Comparison of ENCODE assay signal across 32 cellular contexts in the genomic region with DNA sequence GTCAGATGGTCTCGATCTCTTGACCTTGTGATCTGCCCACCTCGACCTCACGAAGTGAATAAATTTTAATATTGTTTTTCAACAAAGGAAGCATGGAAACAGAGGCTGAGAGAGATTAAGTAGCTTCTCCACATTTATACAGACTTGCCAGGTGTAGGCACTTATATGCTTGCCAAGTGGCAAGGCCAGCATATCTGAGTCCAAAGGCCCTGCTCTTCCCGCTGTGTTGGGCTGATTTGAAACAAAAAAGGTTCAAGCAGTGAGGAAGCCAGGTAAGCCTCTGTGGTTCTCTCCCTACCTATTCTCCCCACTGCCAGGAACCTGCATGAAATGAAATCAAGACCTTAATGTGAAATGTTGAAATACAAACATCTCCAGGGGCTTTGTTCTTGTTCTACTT. TPM values are rescaled to one million over a fixed set of nuclear protein-coding genes. Genes with fewer than 3 reads are reported as not detected.
"Had no signal": no experiment of that assay in that cellular context is flagged by ENCODE, and none has a peak within 500 bp of the region (broad histone marks: within the 10 kb centered on the region; RNA-seq: fewer than 3 reads in every experiment).

No MANE protein-coding gene starts in this region.

- H3K4me3 Mint-ChIP-seq: activated CD4-positive, alpha-beta memory T cell treated with anti-CD3 and anti-CD28 coated beads, Interleukin-2, amount 10 ng/mL, durations not matched to agents 7 days and 5 days; activated CD4-positive, alpha-beta T cell treated with anti-CD3 and anti-CD28 coated beads, Interleukin-2, amount 10 ng/mL, durations not matched to agents 7 days and 5 days; activated CD8-positive, alpha-beta memory T cell treated with anti-CD3 and anti-CD28 coated beads, Interleukin-2, amount 10 ng/mL, durations not matched to agents 7 days and 5 days; activated naive CD4-positive, alpha-beta T cell treated with anti-CD3 and anti-CD28 coated beads, Interleukin-2, amount 10 ng/mL, durations not matched to agents 7 days and 5 days; activated naive CD8-positive, alpha-beta T cell treated with anti-CD3 and anti-CD28 coated beads, Interleukin-2, amount 10 ng/mL, durations not matched to agents 7 days and 5 days; activated T-cell treated with anti-CD3 and anti-CD28 coated beads, Interleukin-2, amount 50 U/mL, for 24 hours; activated T-cell treated with anti-CD3 and anti-CD28 coated beads, Interleukin-2, amount 50 U/mL, for 72 hours; brain; central memory CD8-positive, alpha-beta T cell; effector memory CD8-positive, alpha-beta T cell had no signal

- H3K9me3 ChIP-seq: ascending aorta, breast epithelium, esophagus muscularis mucosa, gastrocnemius medialis, heart left ventricle had no signal

- H3K4me1 ChIP-seq: ascending aorta, breast epithelium had no signal

- H3K36me3 ChIP-seq: breast epithelium had no signal

- H3K27ac ChIP-seq: ascending aorta, breast epithelium, esophagus muscularis mucosa, foreskin keratinocyte, gastrocnemius medialis, heart left ventricle had no signal

- H3K9me3 Mint-ChIP-seq: activated CD4-positive, alpha-beta memory T cell treated with anti-CD3 and anti-CD28 coated beads, Interleukin-2, amount 10 ng/mL, durations not matched to agents 7 days and 5 days; activated CD4-positive, alpha-beta T cell treated with anti-CD3 and anti-CD28 coated beads, Interleukin-2, amount 10 ng/mL, durations not matched to agents 7 days and 5 days; activated naive CD4-positive, alpha-beta T cell treated with anti-CD3 and anti-CD28 coated beads, Interleukin-2, amount 10 ng/mL, durations not matched to agents 7 days and 5 days; activated naive CD4-positive, alpha-beta T cell treated with anti-CD3 and anti-CD28 coated beads, Interleukin-2, amount 50 U/mL, for 72 hours; activated naive CD8-positive, alpha-beta T cell treated with anti-CD3 and anti-CD28 coated beads, Interleukin-2, amount 10 ng/mL, durations not matched to agents 7 days and 5 days; activated T-cell treated with anti-CD3 and anti-CD28 coated beads, Interleukin-2, amount 50 U/mL, for 24 hours; activated T-cell treated with anti-CD3 and anti-CD28 coated beads, Interleukin-2, amount 50 U/mL, for 72 hours; brain; central memory CD8-positive, alpha-beta T cell; effector memory CD8-positive, alpha-beta T cell had no signal

- H3K4me3 ChIP-seq: ascending aorta, breast epithelium, esophagus muscularis mucosa, gastrocnemius medialis, heart left ventricle had no signal

- H3K27ac Mint-ChIP-seq: activated CD4-positive, alpha-beta memory T cell treated with anti-CD3 and anti-CD28 coated beads, Interleukin-2, amount 10 ng/mL, durations not matched to agents 7 days and 5 days; activated CD4-positive, alpha-beta T cell treated with anti-CD3 and anti-CD28 coated beads, Interleukin-2, amount 10 ng/mL, durations not matched to agents 7 days and 5 days; activated CD8-positive, alpha-beta memory T cell treated with anti-CD3 and anti-CD28 coated beads, Interleukin-2, amount 10 ng/mL, durations not matched to agents 7 days and 5 days; activated naive CD4-positive, alpha-beta T cell treated with anti-CD3 and anti-CD28 coated beads, Interleukin-2, amount 10 ng/mL, durations not matched to agents 7 days and 5 days; activated naive CD4-positive, alpha-beta T cell treated with anti-CD3 and anti-CD28 coated beads, Interleukin-2, amount 50 U/mL, for 72 hours; activated naive CD8-positive, alpha-beta T cell treated with anti-CD3 and anti-CD28 coated beads, Interleukin-2, amount 10 ng/mL, durations not matched to agents 7 days and 5 days; activated T-cell treated with anti-CD3 and anti-CD28 coated beads, Interleukin-2, amount 50 U/mL, for 24 hours; activated T-cell treated with anti-CD3 and anti-CD28 coated beads, Interleukin-2, amount 50 U/mL, for 72 hours; brain had no signal

- DNase-seq: activated CD4-positive, alpha-beta memory T cell treated with anti-CD3 and anti-CD28 coated beads, Interleukin-2, amount 10 ng/mL, durations not matched to agents 7 days and 5 days; activated CD4-positive, alpha-beta T cell treated with anti-CD3 and anti-CD28 coated beads for 1 hour; activated CD4-positive, alpha-beta T cell treated with anti-CD3 and anti-CD28 coated beads for 4 hours; activated CD4-positive, alpha-beta T cell treated with anti-CD3 and anti-CD28 coated beads, Interleukin-2, amount 10 ng/mL, durations not matched to agents 7 days and 5 days; activated CD4-positive, alpha-beta T cell treated with anti-CD3 and anti-CD28 coated beads, Interleukin-2, amount 50 U/mL, for 4 hours; activated CD4-positive, CD25-positive, alpha-beta regulatory T cell; activated CD8-positive, alpha-beta memory T cell treated with anti-CD3 and anti-CD28 coated beads, Interleukin-2, amount 10 ng/mL, durations not matched to agents 7 days and 5 days; activated CD8-positive, alpha-beta memory T cell treated with anti-CD3 and anti-CD28 coated beads, Interleukin-2, amount 50 U/mL, for 4 hours; activated gamma-delta T cell; activated naive CD4-positive, alpha-beta T cell; activated naive CD4-positive, alpha-beta T cell treated with anti-CD3 and anti-CD28 coated beads, Interleukin-2, amount 10 ng/mL, durations not matched to agents 7 days and 5 days; activated naive CD8-positive, alpha-beta T cell treated with anti-CD3 and anti-CD28 coated beads, Interleukin-2, amount 10 ng/mL, durations not matched to agents 7 days and 5 days; activated T-cell treated with anti-CD3 and anti-CD28 coated beads for 4 hours; activated T-cell treated with anti-CD3 and anti-CD28 coated beads, Interleukin-2, amount 50 U/mL, for 24 hours; activated T-cell treated with anti-CD3 and anti-CD28 coated beads, Interleukin-2, amount 50 U/mL, for 72 hours; cortex of kidney; dermis blood vessel endothelial cell; effector CD4-positive, alpha-beta T cell; effector memory CD8-positive, alpha-beta T cell; erythroblast; foreskin keratinocyte; gastrocnemius medialis; glutamatergic neuron; heart left ventricle; T-helper 2 cell had no signal

- H3K27me3 ChIP-seq: ascending aorta had no signal

RNA-seq across cellular contexts. Expression of gene SLC6A4, which starts 7.5 kb away (rescaled TPM):
- total RNA-seq: activated naive CD4-positive, alpha-beta T cell treated with anti-CD3 and anti-CD28 coated beads, Interleukin-2, amount 50 U/mL, for 72 hours; activated naive CD8-positive, alpha-beta T cell treated with anti-CD3 and anti-CD28 coated beads, Interleukin-2, amount 10 ng/mL, durations not matched to agents 7 days and 5 days; foreskin keratinocyte; T-helper 1 cell treated with Interleukin-12 subunit alpha and Interleukin-12 subunit beta and Interleukin-4 antibody, amounts not matched to agents 30 ng/mL and 1 ng/mL, for 36 hours had no signal
- polyA plus RNA-seq: foreskin keratinocyte had no signal
